In genomic region chr5:50711280-50711679, GRCh38 we compare ENCODE assay signal across 8 cellular contexts. TPM values are rescaled to one million over a fixed set of nuclear protein-coding genes. Genes with fewer than 3 reads are reported as not detected.
A peak's percentile ranks its signal among the peaks of the same experiment; 100 is the strongest.
DNase-seq lines count a peak whose midpoint lies in the region; ATAC-seq and TF ChIP-seq lines count a peak whose summit lies in the region.

No MANE protein-coding gene starts in this region.

- no peak for TF ChIP-seq CTCF in endodermal cell (conservative IDR thresholded peaks at IDR 0.05)

- H3K9ac ChIP-seq in endodermal cell (ENCODE audit: extremely low read depth, low read length, poor library complexity, severe bottlenecking), result no peak overlapping the region

- H3K27me3 Mint-ChIP-seq in endodermal cell (ENCODE audit: insufficient read depth), result no peaks in the 10 kb centered on the region

- WGBS in endodermal cell (ENCODE audit: insufficient coverage in 1 of 2, insufficient read length in 1 of 2), 2 experiments, result 90 to 95% methylated on average over 2 of the region's 2 CpGs

- H3K4me1 ChIP-seq in endodermal cell (ENCODE audit: control insufficient read depth, insufficient read depth, low read length), result no peaks in the 10 kb centered on the region

- peak; percentile 97 for ATAC-seq in HG02642 (IDR thresholded peaks at IDR 0.05; ENCODE audit: poor library complexity, unreplicated experiment)

- no peaks in the 10 kb centered on the region for H3K36me3 ChIP-seq in endodermal cell (ENCODE audit: control insufficient read depth, insufficient read depth, low read length)

- H3K27ac ChIP-seq in endodermal cell (ENCODE audit: low read depth, low read length), result no peak overlapping the region

- no peaks in the 10 kb centered on the region for H3K36me3 Mint-ChIP-seq in endodermal cell (ENCODE audit: low read depth)

- H3K4me3 Mint-ChIP-seq in endodermal cell, result no peak overlapping the region

- H3K27me3 ChIP-seq in endodermal cell (ENCODE audit: control insufficient read depth, insufficient read depth, low read length, poor library complexity, severe bottlenecking), result no peaks in the 10 kb centered on the region

- no peaks in the 10 kb centered on the region for H3K9me3 ChIP-seq in endodermal cell (ENCODE audit: control insufficient read depth, low read length)

- peaks cover 12% of the 10 kb centered on the region for H3K4me1 Mint-ChIP-seq in endodermal cell

- no peaks in the 10 kb centered on the region for H3K9me3 Mint-ChIP-seq in endodermal cell

- DNase-seq in NCI-H146 (lab: John Stamatoyannopoulos, UW) (peak; percentile 4), NCI-H146 treated with DMSO at 0.1 percent for 48 hours (lab: John Stamatoyannopoulos, UW; ENCODE audit: unreplicated experiment) (no peak), NAMALWA (ENCODE audit: low spot score) (peak; percentile 90), activated T-cell treated with anti-CD3 and anti-CD28 coated beads for 1 hour (ENCODE audit: low read depth) (peak; percentile 15), hepatic stellate cell (ENCODE audit: low spot score) (peak; percentile 2), endodermal cell (no peak)
- DNase-seq in stimulated activated CD8-positive, alpha-beta memory T cell treated with anti-CD3 and anti-CD28 coated beads, Interleukin-4, amount 100 ng/mL, for 24 hours (ENCODE audit: low read depth), result peak; percentile 12

- H3K4me3 ChIP-seq in endodermal cell (ENCODE audit: low read length), result no peak overlapping the region

- no peak overlapping the region for H3K27ac Mint-ChIP-seq in endodermal cell

RNA-seq across cellular contexts. Expression of gene PARP8, which starts 44.8 kb away (rescaled TPM):
- 10 to 100 TPM; 18.7 to 19.4 TPM for total RNA-seq in endodermal cell
- polyA plus RNA-seq in endodermal cell (2013, experiment 1 of 2), result 16.5 TPM
- 15.1 TPM for polyA plus RNA-seq in endodermal cell (2013, experiment 2 of 2)

Comparison
In these comparisons a context has a peak if more than half of its experiments do, and no peak if none do; other contexts are left out.
1. DNase-seq: peak in NCI-H146 (single experiment), NAMALWA (single experiment), activated T-cell treated with anti-CD3 and anti-CD28 coated beads for 1 hour (single experiment), hepatic stellate cell (single experiment) and stimulated activated CD8-positive, alpha-beta memory T cell treated with anti-CD3 and anti-CD28 coated beads, Interleukin-4, amount 100 ng/mL, for 24 hours (single experiment); none in NCI-H146 treated with DMSO at 0.1 percent for 48 hours (single experiment) and endodermal cell (single experiment).